1 cellular context compared by ENCODE assay signal in the genomic region with DNA sequence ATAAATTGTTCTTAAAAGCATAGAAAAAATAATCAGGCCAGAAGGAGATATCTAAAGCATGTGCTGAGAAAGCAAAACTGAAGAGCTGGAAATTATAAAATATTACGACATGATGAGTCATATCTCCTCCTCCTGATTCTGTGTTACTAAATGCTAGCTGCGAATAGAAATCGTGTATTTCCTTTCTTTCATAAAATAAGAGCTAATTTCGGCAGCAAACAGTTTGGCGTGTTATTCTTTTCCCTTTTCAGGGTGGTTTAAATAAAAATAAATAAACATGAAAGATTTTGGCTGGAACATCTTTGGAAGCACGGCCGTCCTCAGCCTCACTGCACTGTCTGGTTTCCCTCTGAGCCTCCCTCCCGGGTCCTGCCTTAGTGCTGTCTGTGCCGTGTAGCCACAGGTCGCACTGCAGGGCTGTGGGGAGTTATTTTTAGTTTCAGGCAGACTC.
A peak's percentile ranks its signal among the peaks of the same experiment; 100 is the strongest.
TF ChIP-seq lines count a peak whose summit lies in the region.

No MANE protein-coding gene starts in this region.

TF ChIP-seq in K562, 482 proteins besides CTCF, POLR2A, EP300 and RAD21 (continued from another document and continues in another):
- TF ChIP-seq CBX1 (IDR thresholded peaks at IDR 0.05; ENCODE audit: low read depth) (no peak), ZSCAN29 (IDR thresholded peaks at IDR 0.05) (no peak), ZNF184 (CRISPR knock-in tag; IDR thresholded peaks at IDR 0.05) (no peak), PRMT5 (CRISPR knock-in tag; IDR thresholded peaks at IDR 0.05) (no peak), ZNF282 (CRISPR knock-in tag; IDR thresholded peaks at IDR 0.05) (no peak), MAFK (IDR thresholded peaks at IDR 0.05; ENCODE audit: low read length) (peak; percentile 60; the same call in 1 of the 2 replicates), ZNF239 (CRISPR knock-in tag; IDR thresholded peaks at IDR 0.05) (no peak), SAFB2 (IDR thresholded peaks at IDR 0.05; ENCODE audit: borderline replicate concordance, low read depth, low read length, severe bottlenecking) (no peak), MCM5 (IDR thresholded peaks at IDR 0.05; ENCODE audit: low read depth) (no peak), BDP1 (IDR thresholded peaks at IDR 0.05; ENCODE audit: insufficient read depth, insufficient read length) (no peak), HDAC3 (IDR thresholded peaks at IDR 0.05; ENCODE audit: borderline replicate concordance, partially characterized antibody) (no peak), HOXB6 (CRISPR knock-in tag; IDR thresholded peaks at IDR 0.05; ENCODE audit: borderline replicate concordance) (no peak), SAP30 (IDR thresholded peaks at IDR 0.05; ENCODE audit: borderline replicate concordance, insufficient read depth, low read depth, low read length, poor library complexity, severe bottlenecking) (no peak), ZNF586 (CRISPR knock-in tag; conservative IDR thresholded peaks at IDR 0.05) (no peak), SREBF1 (IDR thresholded peaks at IDR 0.05; ENCODE audit: borderline replicate concordance, low read depth, low read length) (no peak), MEF2A (IDR thresholded peaks at IDR 0.05; ENCODE audit: control insufficient read depth, low read depth, low read length) (peak; percentile 76), ESRRA (IDR thresholded peaks at IDR 0.05; ENCODE audit: borderline replicate concordance, low read depth) (no peak), ZKSCAN1 (IDR thresholded peaks at IDR 0.05; ENCODE audit: low read depth, low read length) (no peak), FOSL1 (tag; conservative IDR thresholded peaks at IDR 0.05) (peak; percentile 93), ZNF316 (IDR thresholded peaks at IDR 0.05) (peak; percentile 79), TCF7 (IDR thresholded peaks at IDR 0.05; ENCODE audit: borderline replicate concordance) (no peak), KLF6 (CRISPR knock-in tag; IDR thresholded peaks at IDR 0.05; ENCODE audit: borderline replicate concordance) (no peak), ZNF77 (CRISPR knock-in tag; IDR thresholded peaks at IDR 0.05) (no peak), RBM14 (IDR thresholded peaks at IDR 0.05; ENCODE audit: borderline replicate concordance, insufficient read depth, low read depth, low read length) (no peak), SOX6 (IDR thresholded peaks at IDR 0.05) (no peak), PTTG1 (tag; IDR thresholded peaks at IDR 0.05; ENCODE audit: low read depth) (no peak), DNMT1 (IDR thresholded peaks at IDR 0.05) (no peak), FIP1L1 (IDR thresholded peaks at IDR 0.05; ENCODE audit: low read depth, low read length, poor library complexity, severe bottlenecking) (no peak), SMAD3 (CRISPR knock-in tag; conservative IDR thresholded peaks at IDR 0.05) (no peak), TBP (optimal IDR thresholded peaks at IDR 0.05; ENCODE audit: low read depth, low read length) (no peak), WHSC1 (IDR thresholded peaks at IDR 0.05; ENCODE audit: low read length) (no peak), CHD1 (IDR thresholded peaks at IDR 0.05; ENCODE audit: low read length) (no peak), RNF2 (IDR thresholded peaks at IDR 0.05) (no peak), ZNF140 (CRISPR knock-in tag; IDR thresholded peaks at IDR 0.05) (no peak), MCM2 (IDR thresholded peaks at IDR 0.05; ENCODE audit: low read depth) (no peak), SMARCE1 (IDR thresholded peaks at IDR 0.05) (0 out of 2 replicates have a peak, but pooled peaks have one; percentile 28), SUPT5H (IDR thresholded peaks at IDR 0.05) (no peak), SNRNP70 (optimal IDR thresholded peaks at IDR 0.05; ENCODE audit: low read depth, low read length) (no peak), TRIM24 (IDR thresholded peaks at IDR 0.05) (no peak), MYNN (IDR thresholded peaks at IDR 0.05) (no peak), MYNN (CRISPR knock-in tag; IDR thresholded peaks at IDR 0.05) (no peak)
- TF ChIP-seq, protein P1, sequence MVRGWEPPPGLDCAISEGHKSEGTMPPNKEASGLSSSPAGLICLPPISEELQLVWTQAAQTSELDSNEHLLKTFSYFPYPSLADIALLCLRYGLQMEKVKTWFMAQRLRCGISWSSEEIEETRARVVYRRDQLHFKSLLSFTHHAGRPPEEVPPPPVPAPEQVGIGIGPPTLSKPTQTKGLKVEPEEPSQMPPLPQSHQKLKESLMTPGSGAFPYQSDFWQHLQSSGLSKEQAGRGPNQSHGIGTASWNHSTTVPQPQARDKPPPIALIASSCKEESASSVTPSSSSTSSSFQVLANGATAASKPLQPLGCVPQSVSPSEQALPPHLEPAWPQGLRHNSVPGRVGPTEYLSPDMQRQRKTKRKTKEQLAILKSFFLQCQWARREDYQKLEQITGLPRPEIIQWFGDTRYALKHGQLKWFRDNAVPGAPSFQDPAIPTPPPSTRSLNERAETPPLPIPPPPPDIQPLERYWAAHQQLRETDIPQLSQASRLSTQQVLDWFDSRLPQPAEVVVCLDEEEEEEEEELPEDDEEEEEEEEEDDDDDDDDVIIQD (CRISPR knock-in tag; IDR thresholded peaks at IDR 0.05), result no peak
- TF ChIP-seq, protein P2, sequence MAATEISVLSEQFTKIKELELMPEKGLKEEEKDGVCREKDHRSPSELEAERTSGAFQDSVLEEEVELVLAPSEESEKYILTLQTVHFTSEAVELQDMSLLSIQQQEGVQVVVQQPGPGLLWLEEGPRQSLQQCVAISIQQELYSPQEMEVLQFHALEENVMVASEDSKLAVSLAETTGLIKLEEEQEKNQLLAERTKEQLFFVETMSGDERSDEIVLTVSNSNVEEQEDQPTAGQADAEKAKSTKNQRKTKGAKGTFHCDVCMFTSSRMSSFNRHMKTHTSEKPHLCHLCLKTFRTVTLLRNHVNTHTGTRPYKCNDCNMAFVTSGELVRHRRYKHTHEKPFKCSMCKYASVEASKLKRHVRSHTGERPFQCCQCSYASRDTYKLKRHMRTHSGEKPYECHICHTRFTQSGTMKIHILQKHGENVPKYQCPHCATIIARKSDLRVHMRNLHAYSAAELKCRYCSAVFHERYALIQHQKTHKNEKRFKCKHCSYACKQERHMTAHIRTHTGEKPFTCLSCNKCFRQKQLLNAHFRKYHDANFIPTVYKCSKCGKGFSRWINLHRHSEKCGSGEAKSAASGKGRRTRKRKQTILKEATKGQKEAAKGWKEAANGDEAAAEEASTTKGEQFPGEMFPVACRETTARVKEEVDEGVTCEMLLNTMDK (IDR thresholded peaks at IDR 0.05; ENCODE audit: borderline replicate concordance, insufficient read depth, low read depth, low read length, poor library complexity, severe bottlenecking), result no peak
- TF ChIP-seq, protein P3, sequence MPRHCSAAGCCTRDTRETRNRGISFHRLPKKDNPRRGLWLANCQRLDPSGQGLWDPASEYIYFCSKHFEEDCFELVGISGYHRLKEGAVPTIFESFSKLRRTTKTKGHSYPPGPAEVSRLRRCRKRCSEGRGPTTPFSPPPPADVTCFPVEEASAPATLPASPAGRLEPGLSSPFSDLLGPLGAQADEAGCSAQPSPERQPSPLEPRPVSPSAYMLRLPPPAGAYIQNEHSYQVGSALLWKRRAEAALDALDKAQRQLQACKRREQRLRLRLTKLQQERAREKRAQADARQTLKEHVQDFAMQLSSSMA (CRISPR knock-in tag; IDR thresholded peaks at IDR 0.05), result no peak
- TF ChIP-seq, protein P4, sequence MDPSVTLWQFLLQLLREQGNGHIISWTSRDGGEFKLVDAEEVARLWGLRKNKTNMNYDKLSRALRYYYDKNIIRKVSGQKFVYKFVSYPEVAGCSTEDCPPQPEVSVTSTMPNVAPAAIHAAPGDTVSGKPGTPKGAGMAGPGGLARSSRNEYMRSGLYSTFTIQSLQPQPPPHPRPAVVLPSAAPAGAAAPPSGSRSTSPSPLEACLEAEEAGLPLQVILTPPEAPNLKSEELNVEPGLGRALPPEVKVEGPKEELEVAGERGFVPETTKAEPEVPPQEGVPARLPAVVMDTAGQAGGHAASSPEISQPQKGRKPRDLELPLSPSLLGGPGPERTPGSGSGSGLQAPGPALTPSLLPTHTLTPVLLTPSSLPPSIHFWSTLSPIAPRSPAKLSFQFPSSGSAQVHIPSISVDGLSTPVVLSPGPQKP (CRISPR knock-in tag; IDR thresholded peaks at IDR 0.05), result no peak
- TF ChIP-seq, protein P5, sequence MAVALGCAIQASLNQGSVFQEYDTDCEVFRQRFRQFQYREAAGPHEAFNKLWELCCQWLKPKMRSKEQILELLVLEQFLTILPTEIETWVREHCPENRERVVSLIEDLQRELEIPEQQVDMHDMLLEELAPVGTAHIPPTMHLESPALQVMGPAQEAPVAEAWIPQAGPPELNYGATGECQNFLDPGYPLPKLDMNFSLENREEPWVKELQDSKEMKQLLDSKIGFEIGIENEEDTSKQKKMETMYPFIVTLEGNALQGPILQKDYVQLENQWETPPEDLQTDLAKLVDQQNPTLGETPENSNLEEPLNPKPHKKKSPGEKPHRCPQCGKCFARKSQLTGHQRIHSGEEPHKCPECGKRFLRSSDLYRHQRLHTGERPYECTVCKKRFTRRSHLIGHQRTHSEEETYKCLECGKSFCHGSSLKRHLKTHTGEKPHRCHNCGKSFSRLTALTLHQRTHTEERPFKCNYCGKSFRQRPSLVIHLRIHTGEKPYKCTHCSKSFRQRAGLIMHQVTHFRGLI (CRISPR knock-in tag; IDR thresholded peaks at IDR 0.05), result no peak
- TF ChIP-seq, protein P6, sequence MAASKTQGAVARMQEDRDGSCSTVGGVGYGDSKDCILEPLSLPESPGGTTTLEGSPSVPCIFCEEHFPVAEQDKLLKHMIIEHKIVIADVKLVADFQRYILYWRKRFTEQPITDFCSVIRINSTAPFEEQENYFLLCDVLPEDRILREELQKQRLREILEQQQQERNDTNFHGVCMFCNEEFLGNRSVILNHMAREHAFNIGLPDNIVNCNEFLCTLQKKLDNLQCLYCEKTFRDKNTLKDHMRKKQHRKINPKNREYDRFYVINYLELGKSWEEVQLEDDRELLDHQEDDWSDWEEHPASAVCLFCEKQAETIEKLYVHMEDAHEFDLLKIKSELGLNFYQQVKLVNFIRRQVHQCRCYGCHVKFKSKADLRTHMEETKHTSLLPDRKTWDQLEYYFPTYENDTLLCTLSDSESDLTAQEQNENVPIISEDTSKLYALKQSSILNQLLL (CRISPR knock-in tag; IDR thresholded peaks at IDR 0.05; ENCODE audit: borderline replicate concordance), result no peak
- TF ChIP-seq, protein P7, sequence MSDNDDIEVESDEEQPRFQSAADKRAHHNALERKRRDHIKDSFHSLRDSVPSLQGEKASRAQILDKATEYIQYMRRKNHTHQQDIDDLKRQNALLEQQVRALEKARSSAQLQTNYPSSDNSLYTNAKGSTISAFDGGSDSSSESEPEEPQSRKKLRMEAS (CRISPR knock-in tag; IDR thresholded peaks at IDR 0.05), result no peak
- TF ChIP-seq, protein P8, sequence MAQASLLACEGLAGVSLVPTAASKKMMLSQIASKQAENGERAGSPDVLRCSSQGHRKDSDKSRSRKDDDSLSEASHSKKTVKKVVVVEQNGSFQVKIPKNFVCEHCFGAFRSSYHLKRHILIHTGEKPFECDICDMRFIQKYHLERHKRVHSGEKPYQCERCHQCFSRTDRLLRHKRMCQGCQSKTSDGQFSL (CRISPR knock-in tag; IDR thresholded peaks at IDR 0.05), result no peak
- TF ChIP-seq, protein P8 (tag; IDR thresholded peaks at IDR 0.05), result no peak
- TF ChIP-seq, protein P9, sequence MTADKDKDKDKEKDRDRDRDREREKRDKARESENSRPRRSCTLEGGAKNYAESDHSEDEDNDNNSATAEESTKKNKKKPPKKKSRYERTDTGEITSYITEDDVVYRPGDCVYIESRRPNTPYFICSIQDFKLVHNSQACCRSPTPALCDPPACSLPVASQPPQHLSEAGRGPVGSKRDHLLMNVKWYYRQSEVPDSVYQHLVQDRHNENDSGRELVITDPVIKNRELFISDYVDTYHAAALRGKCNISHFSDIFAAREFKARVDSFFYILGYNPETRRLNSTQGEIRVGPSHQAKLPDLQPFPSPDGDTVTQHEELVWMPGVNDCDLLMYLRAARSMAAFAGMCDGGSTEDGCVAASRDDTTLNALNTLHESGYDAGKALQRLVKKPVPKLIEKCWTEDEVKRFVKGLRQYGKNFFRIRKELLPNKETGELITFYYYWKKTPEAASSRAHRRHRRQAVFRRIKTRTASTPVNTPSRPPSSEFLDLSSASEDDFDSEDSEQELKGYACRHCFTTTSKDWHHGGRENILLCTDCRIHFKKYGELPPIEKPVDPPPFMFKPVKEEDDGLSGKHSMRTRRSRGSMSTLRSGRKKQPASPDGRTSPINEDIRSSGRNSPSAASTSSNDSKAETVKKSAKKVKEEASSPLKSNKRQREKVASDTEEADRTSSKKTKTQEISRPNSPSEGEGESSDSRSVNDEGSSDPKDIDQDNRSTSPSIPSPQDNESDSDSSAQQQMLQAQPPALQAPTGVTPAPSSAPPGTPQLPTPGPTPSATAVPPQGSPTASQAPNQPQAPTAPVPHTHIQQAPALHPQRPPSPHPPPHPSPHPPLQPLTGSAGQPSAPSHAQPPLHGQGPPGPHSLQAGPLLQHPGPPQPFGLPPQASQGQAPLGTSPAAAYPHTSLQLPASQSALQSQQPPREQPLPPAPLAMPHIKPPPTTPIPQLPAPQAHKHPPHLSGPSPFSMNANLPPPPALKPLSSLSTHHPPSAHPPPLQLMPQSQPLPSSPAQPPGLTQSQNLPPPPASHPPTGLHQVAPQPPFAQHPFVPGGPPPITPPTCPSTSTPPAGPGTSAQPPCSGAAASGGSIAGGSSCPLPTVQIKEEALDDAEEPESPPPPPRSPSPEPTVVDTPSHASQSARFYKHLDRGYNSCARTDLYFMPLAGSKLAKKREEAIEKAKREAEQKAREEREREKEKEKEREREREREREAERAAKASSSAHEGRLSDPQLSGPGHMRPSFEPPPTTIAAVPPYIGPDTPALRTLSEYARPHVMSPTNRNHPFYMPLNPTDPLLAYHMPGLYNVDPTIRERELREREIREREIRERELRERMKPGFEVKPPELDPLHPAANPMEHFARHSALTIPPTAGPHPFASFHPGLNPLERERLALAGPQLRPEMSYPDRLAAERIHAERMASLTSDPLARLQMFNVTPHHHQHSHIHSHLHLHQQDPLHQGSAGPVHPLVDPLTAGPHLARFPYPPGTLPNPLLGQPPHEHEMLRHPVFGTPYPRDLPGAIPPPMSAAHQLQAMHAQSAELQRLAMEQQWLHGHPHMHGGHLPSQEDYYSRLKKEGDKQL (CRISPR knock-in tag; IDR thresholded peaks at IDR 0.05; ENCODE audit: borderline replicate concordance), result no peak
